Comparison of ENCODE assay signal across 8 cellular contexts in genomic region chr10:97640174-97640867, GRCh38. TPM values are rescaled to one million over a fixed set of nuclear protein-coding genes. Genes with fewer than 3 reads are reported as not detected.
A peak's percentile ranks its signal among the peaks of the same experiment; 100 is the strongest.
DNase-seq lines count a peak whose midpoint lies in the region; ATAC-seq and TF ChIP-seq lines count a peak whose summit lies in the region.

Gene PI4K2A (plus strand): TSS chr10:97640671. CDS start chr10:97640743, 72 bp downstream.

- no peaks in the 10 kb centered on the region for H3K27me3 Mint-ChIP-seq in T-helper 17 cell

- H3K27me3 ChIP-seq in prostate gland (replicated peaks; ENCODE audit: insufficient read depth), result no peaks in the 10 kb centered on the region

- WGBS in prostate gland, result 3% methylated on average over 49 of the region's 54 CpGs
- WGBS in urinary bladder, result 2% methylated on average over 54 of the region's 54 CpGs

- peak within 1 kb of the TSS; percentile 97 for H3K4me3 Mint-ChIP-seq in T-helper 17 cell

- H3K27ac Mint-ChIP-seq in T-helper 17 cell, result peak within 1 kb of the TSS; percentile 90

- no peak for TF ChIP-seq CTCF in prostate gland (IDR thresholded peaks at IDR 0.05)

- H3K36me3 ChIP-seq in prostate gland (no peaks in the 10 kb centered on the region), urinary bladder (ENCODE audit: insufficient read depth) (peaks cover 2% of the 10 kb centered on the region)

- peak; percentile 84 to 89 for DNase-seq in NCI-H187 (lab: John Stamatoyannopoulos, UW)
- peak; percentile 96 to 97 (median 97) for DNase-seq in T-helper 17 cell
- peak; percentile 90 to 99 (median 98) for DNase-seq in amygdala (lab: John Stamatoyannopoulos, UW)
- DNase-seq in left ventricle myocardium superior, result peak; percentile 99
- peak; percentile 99 for DNase-seq in prostate gland (ENCODE audit: low spot score)

- TF ChIP-seq POLR2A in prostate gland (IDR thresholded peaks at IDR 0.05), result peak; percentile 91

- ATAC-seq in GM18502 (IDR thresholded peaks at IDR 0.05; ENCODE audit: poor library complexity, unreplicated experiment) (peak; percentile 98), HG02943 (IDR thresholded peaks at IDR 0.05; ENCODE audit: low read depth, unreplicated experiment) (peak; percentile 98), T-helper 17 cell (peak; percentile 97), left ventricle myocardium superior (peak; percentile 99)

- H3K9me3 ChIP-seq in T-helper 17 cell (ENCODE audit: control insufficient read depth, low read length, poor library complexity, severe bottlenecking), result no peaks in the 10 kb centered on the region
- H3K9me3 ChIP-seq in prostate gland, result no peaks in the 10 kb centered on the region

- intact Hi-C loops in left ventricle myocardium superior (cut with micrococcal nuclease), result no loop called here
- intact Hi-C loops in prostate gland (cut with DNase I), result loop anchor here (5.0 kb wide), 1 partner anchor 47 kb away; the partner anchor contains the start of gene AVPI1

- H3K4me1 ChIP-seq in prostate gland (replicated peaks) (no peaks in the 10 kb centered on the region), urinary bladder (ENCODE audit: insufficient read depth) (no peaks in the 10 kb centered on the region)

- H3K36me3 Mint-ChIP-seq in T-helper 17 cell (ENCODE audit: low read depth), result no peaks in the 10 kb centered on the region

- H3K4me3 ChIP-seq in prostate gland, result peak within 1 kb of the TSS; percentile 53 to 72
- H3K4me3 ChIP-seq in urinary bladder (ENCODE audit: low read depth, low read length), result peak within 1 kb of the TSS; percentile 88

- H3K4me1 Mint-ChIP-seq in T-helper 17 cell, result peaks cover 19% of the 10 kb centered on the region

- H3K27ac ChIP-seq in prostate gland (peak within 1 kb of the TSS; percentile 56 to 78), urinary bladder (ENCODE audit: low read depth) (peak within 1 kb of the TSS; percentile 82)

RNA-seq across cellular contexts. Expression of gene PI4K2A, which starts in this region (rescaled TPM):
- 10 to 100 TPM; 23.3 to 26.2 TPM for total RNA-seq in T-helper 17 cell
- 10.2 TPM for total RNA-seq in left ventricle myocardium superior
- total RNA-seq in prostate gland, result 10 to 100 TPM; 12.3 to 26.2 TPM
- 7.4 TPM for total RNA-seq in urinary bladder
- 11.7 TPM for polyA plus RNA-seq in urinary bladder

Comparison
In these comparisons a context has a peak if more than half of its experiments do, and no peak if none do; other contexts are left out.
1. Peak in every context shown above with its lines: DNase-seq, ATAC-seq, H3K4me3 ChIP-seq and H3K27ac ChIP-seq.